Comparison of ENCODE assay signal across 37 cellular contexts in the genomic region with DNA sequence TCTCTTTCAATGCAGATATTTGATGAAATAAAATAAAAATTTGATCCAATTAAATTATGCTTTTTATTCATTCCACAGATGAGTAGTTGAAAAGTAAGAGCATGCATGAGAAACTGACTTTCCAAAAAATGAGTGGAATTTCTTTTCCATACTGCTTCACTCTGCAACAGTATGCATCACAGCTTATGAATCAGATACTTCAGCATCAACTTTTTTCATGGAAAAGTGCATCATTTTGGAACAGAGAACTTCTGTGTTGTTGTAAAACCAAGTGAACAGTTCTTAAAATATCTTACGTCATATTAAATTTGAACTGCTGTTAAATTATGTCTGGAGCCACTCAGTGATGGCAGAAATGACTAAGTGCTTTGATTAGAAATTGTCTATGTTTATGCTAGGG. TPM values are rescaled to one million over a fixed set of nuclear protein-coding genes. Genes with fewer than 3 reads are reported as not detected.
"Had no signal": no experiment of that assay in that cellular context is flagged by ENCODE, and none has a peak within 500 bp of the region (broad histone marks: within the 10 kb centered on the region; RNA-seq: fewer than 3 reads in every experiment).

No MANE protein-coding gene starts in this region.

- H3K27ac Mint-ChIP-seq: activated B cell treated with CpG ODN at 0.5 μM for 24 hours; activated CD4-positive, alpha-beta memory T cell treated with anti-CD3 and anti-CD28 coated beads for 36 hours; activated CD4-positive, alpha-beta T cell treated with anti-CD3 and anti-CD28 coated beads, Interleukin-2, amount 10 ng/mL, durations not matched to agents 24 days and 14 days; activated CD8-positive, alpha-beta T cell treated with anti-CD3 and anti-CD28 coated beads for 36 hours; activated naive CD4-positive, alpha-beta T cell treated with anti-CD3 and anti-CD28 coated beads for 36 hours; activated naive CD4-positive, alpha-beta T cell treated with anti-CD3 and anti-CD28 coated beads, Interleukin-2, amount 50 U/mL, for 72 hours; activated naive CD8-positive, alpha-beta T cell treated with anti-CD3 and anti-CD28 coated beads for 36 hours; activated T-cell treated with anti-CD3 and anti-CD28 coated beads, Interleukin-2, amount 50 U/mL, for 72 hours; activated T-helper 1 cell treated with anti-CD3 and anti-CD28 coated beads, Interleukin-12 subunit alpha, Interleukin-12 subunit beta, Interleukin-2, Interleukin-4 antibody, amounts not matched to agents 30 ng/mL and 10 ng/mL and 1 ng/mL, durations not matched to agents 14 hours and 24 hours and 36 hours; activated T-helper 17 cell treated with anti-CD3 and anti-CD28 coated beads, Interleukin-2, amount 50 U/mL, for 72 hours; T-helper 1 cell treated with Interleukin-12 subunit alpha and Interleukin-12 subunit beta and Interleukin-4 antibody, amounts not matched to agents 30 μg/mL and 1 μg/mL, for 36 hours; T-helper 2 cell treated with Interferon-gamma antibody and Interleukin-4, amounts not matched to agents 5 μg/mL and 100 μg/mL, for 36 hours had no signal

- DNase-seq: activated B cell treated with CpG ODN at 0.5 μM for 24 hours; activated CD4-positive, alpha-beta memory T cell treated with anti-CD3 and anti-CD28 coated beads for 36 hours; activated CD4-positive, alpha-beta T cell treated with anti-CD3 and anti-CD28 coated beads for 4 hours; activated CD4-positive, alpha-beta T cell treated with anti-CD3 and anti-CD28 coated beads, Interleukin-2, amount 10 ng/mL, durations not matched to agents 24 days and 14 days; activated CD4-positive, alpha-beta T cell treated with anti-CD3 and anti-CD28 coated beads, Interleukin-2, amount 50 U/mL, for 1 hour; activated CD4-positive, alpha-beta T cell treated with anti-CD3 and anti-CD28 coated beads, Interleukin-2, amount 50 U/mL, for 4 hours; activated CD4-positive, CD25-positive, alpha-beta regulatory T cell treated with anti-CD3 and anti-CD28 coated beads, Interleukin-2, amount 50 U/mL, for 72 hours; activated CD8-positive, alpha-beta memory T cell treated with anti-CD3 and anti-CD28 coated beads, Interleukin-2, amount 50 U/mL, for 4 hours; activated CD8-positive, alpha-beta T cell treated with anti-CD3 and anti-CD28 coated beads for 36 hours; activated effector memory CD4-positive, alpha-beta T cell treated with anti-CD3 and anti-CD28 coated beads, Interleukin-2, amount 50 U/mL, for 16 hours; activated gamma-delta T cell treated with Interleukin-2 at 50 U/mL for 16 hours; activated naive CD4-positive, alpha-beta T cell; activated naive CD4-positive, alpha-beta T cell treated with anti-CD3 and anti-CD28 coated beads for 36 hours; activated naive CD4-positive, alpha-beta T cell treated with anti-CD3 and anti-CD28 coated beads, Interleukin-2, amount 50 U/mL, for 16 hours; activated naive CD8-positive, alpha-beta T cell treated with anti-CD3 and anti-CD28 coated beads for 36 hours; activated T-cell treated with anti-CD3 and anti-CD28 coated beads for 4 hours; activated T-cell treated with anti-CD3 and anti-CD28 coated beads, Interleukin-2, amount 50 U/mL, for 1 hour; activated T-cell treated with anti-CD3 and anti-CD28 coated beads, Interleukin-2, amount 50 U/mL, for 4 hours; activated T-cell treated with anti-CD3 and anti-CD28 coated beads, Interleukin-2, amount 50 U/mL, for 72 hours; amygdala; anterior cingulate cortex; body of pancreas; brain microvascular endothelial cell; central memory CD4-positive, alpha-beta T cell; T-helper 1 cell; T-helper 2 cell; T-helper 9 cell had no signal

- H3K9me3 Mint-ChIP-seq: activated B cell treated with CpG ODN at 0.5 μM for 24 hours; activated CD4-positive, alpha-beta memory T cell treated with anti-CD3 and anti-CD28 coated beads for 36 hours; activated CD8-positive, alpha-beta T cell treated with anti-CD3 and anti-CD28 coated beads for 36 hours; activated naive CD4-positive, alpha-beta T cell treated with anti-CD3 and anti-CD28 coated beads for 36 hours; activated naive CD4-positive, alpha-beta T cell treated with anti-CD3 and anti-CD28 coated beads, Interleukin-2, amount 50 U/mL, for 72 hours; activated T-cell treated with anti-CD3 and anti-CD28 coated beads, Interleukin-2, amount 50 U/mL, for 4 hours; activated T-cell treated with anti-CD3 and anti-CD28 coated beads, Interleukin-2, amount 50 U/mL, for 72 hours; activated T-helper 1 cell treated with anti-CD3 and anti-CD28 coated beads, Interleukin-12 subunit alpha, Interleukin-12 subunit beta, Interleukin-2, Interleukin-4 antibody, amounts not matched to agents 30 ng/mL and 10 ng/mL and 1 ng/mL, durations not matched to agents 14 hours and 24 hours and 36 hours; activated T-helper 17 cell treated with anti-CD3 and anti-CD28 coated beads, Interleukin-2, amount 50 U/mL, for 72 hours; T-helper 1 cell treated with Interleukin-12 subunit alpha and Interleukin-12 subunit beta and Interleukin-4 antibody, amounts not matched to agents 30 μg/mL and 1 μg/mL, for 36 hours had no signal

- H3K4me1 Mint-ChIP-seq: activated B cell treated with CpG ODN at 0.5 μM for 24 hours; activated CD4-positive, alpha-beta T cell treated with anti-CD3 and anti-CD28 coated beads, Interleukin-2, amount 10 ng/mL, durations not matched to agents 24 days and 14 days; activated naive CD8-positive, alpha-beta T cell treated with anti-CD3 and anti-CD28 coated beads for 36 hours; activated T-helper 17 cell treated with anti-CD3 and anti-CD28 coated beads, Interleukin-2, amount 50 U/mL, for 72 hours had no signal

- H3K4me3 ChIP-seq: ascending aorta, body of pancreas, breast epithelium had no signal

- H3K4me3 Mint-ChIP-seq: activated B cell treated with CpG ODN at 0.5 μM for 24 hours; activated CD4-positive, alpha-beta memory T cell treated with anti-CD3 and anti-CD28 coated beads for 36 hours; activated CD4-positive, alpha-beta T cell treated with anti-CD3 and anti-CD28 coated beads, Interleukin-2, amount 10 ng/mL, durations not matched to agents 24 days and 14 days; activated CD8-positive, alpha-beta T cell treated with anti-CD3 and anti-CD28 coated beads for 36 hours; activated naive CD4-positive, alpha-beta T cell treated with anti-CD3 and anti-CD28 coated beads for 36 hours; activated naive CD8-positive, alpha-beta T cell treated with anti-CD3 and anti-CD28 coated beads for 36 hours; activated T-cell treated with anti-CD3 and anti-CD28 coated beads, Interleukin-2, amount 50 U/mL, for 4 hours; activated T-cell treated with anti-CD3 and anti-CD28 coated beads, Interleukin-2, amount 50 U/mL, for 72 hours; activated T-helper 1 cell treated with anti-CD3 and anti-CD28 coated beads, Interleukin-12 subunit alpha, Interleukin-12 subunit beta, Interleukin-2, Interleukin-4 antibody, amounts not matched to agents 30 ng/mL and 10 ng/mL and 1 ng/mL, durations not matched to agents 14 hours and 24 hours and 36 hours; activated T-helper 17 cell treated with anti-CD3 and anti-CD28 coated beads, Interleukin-2, amount 50 U/mL, for 72 hours; T-helper 1 cell treated with Interleukin-12 subunit alpha and Interleukin-12 subunit beta and Interleukin-4 antibody, amounts not matched to agents 30 μg/mL and 1 μg/mL, for 36 hours; T-helper 2 cell treated with Interferon-gamma antibody and Interleukin-4, amounts not matched to agents 5 μg/mL and 100 μg/mL, for 36 hours had no signal

- H3K27ac ChIP-seq: ascending aorta, body of pancreas, brain microvascular endothelial cell, breast epithelium, VCaP had no signal

- ATAC-seq: activated CD8-positive, alpha-beta T cell treated with anti-CD3 and anti-CD28 coated beads for 36 hours; activated naive CD4-positive, alpha-beta T cell treated with anti-CD3 and anti-CD28 coated beads, Interleukin-2, amount 50 U/mL, for 72 hours; activated T-cell treated with anti-CD3 and anti-CD28 coated beads, Interleukin-2, amount 50 U/mL, for 4 hours; activated T-cell treated with anti-CD3 and anti-CD28 coated beads, Interleukin-2, amount 50 U/mL, for 72 hours; activated T-helper 17 cell treated with anti-CD3 and anti-CD28 coated beads, Interleukin-2, amount 50 U/mL, for 72 hours; body of pancreas had no signal

- H3K36me3 Mint-ChIP-seq: activated CD4-positive, alpha-beta memory T cell treated with anti-CD3 and anti-CD28 coated beads for 36 hours; activated naive CD4-positive, alpha-beta T cell treated with anti-CD3 and anti-CD28 coated beads, Interleukin-2, amount 50 U/mL, for 72 hours; activated naive CD8-positive, alpha-beta T cell treated with anti-CD3 and anti-CD28 coated beads for 36 hours had no signal

- H3K9me3 ChIP-seq: ascending aorta, body of pancreas, breast epithelium had no signal

- H3K4me1 ChIP-seq: ascending aorta, body of pancreas, breast epithelium had no signal

- H3K36me3 ChIP-seq: ascending aorta, brain microvascular endothelial cell, breast epithelium had no signal

- H3K27me3 ChIP-seq: ascending aorta, body of pancreas, brain microvascular endothelial cell, breast epithelium had no signal

RNA-seq across cellular contexts. Expression of a gene that starts 16.7 kb away (rescaled TPM):
- total RNA-seq: activated B cell treated with CpG ODN at 0.5 μM for 24 hours; activated CD4-positive, alpha-beta memory T cell treated with anti-CD3 and anti-CD28 coated beads for 36 hours; activated CD4-positive, alpha-beta T cell treated with anti-CD3 and anti-CD28 coated beads, Interleukin-2, amount 10 ng/mL, durations not matched to agents 24 days and 14 days; activated CD8-positive, alpha-beta memory T cell treated with anti-CD3 and anti-CD28 coated beads for 36 hours; activated CD8-positive, alpha-beta T cell treated with anti-CD3 and anti-CD28 coated beads for 36 hours; activated naive CD4-positive, alpha-beta T cell treated with anti-CD3 and anti-CD28 coated beads for 36 hours; activated naive CD4-positive, alpha-beta T cell treated with anti-CD3 and anti-CD28 coated beads, Interleukin-2, amount 50 U/mL, for 72 hours; activated naive CD8-positive, alpha-beta T cell treated with anti-CD3 and anti-CD28 coated beads for 36 hours; activated T-cell treated with anti-CD3 and anti-CD28 coated beads, Interleukin-2, amount 50 U/mL, for 4 hours; activated T-cell treated with anti-CD3 and anti-CD28 coated beads, Interleukin-2, amount 50 U/mL, for 72 hours; activated T-helper 1 cell treated with anti-CD3 and anti-CD28 coated beads, Interleukin-12 subunit alpha, Interleukin-12 subunit beta, Interleukin-2, Interleukin-4 antibody, amounts not matched to agents 30 ng/mL and 10 ng/mL and 1 ng/mL, durations not matched to agents 14 hours and 24 hours and 36 hours; activated T-helper 17 cell treated with anti-CD3 and anti-CD28 coated beads, Interleukin-2, amount 50 U/mL, for 72 hours; ascending aorta; cardiac septum had no signal
